ENCODE assay signal across 13 cellular contexts in genomic region chr5:58457040-58457439, GRCh38. TPM values are rescaled to one million over a fixed set of nuclear protein-coding genes. Genes with fewer than 3 reads are reported as not detected.
DNase-seq lines count a peak whose midpoint lies in the region; ATAC-seq and TF ChIP-seq lines count a peak whose summit lies in the region.
"Had no signal": no experiment of that assay in that cellular context is flagged by ENCODE, and none has a peak within 500 bp of the region (broad histone marks: within the 10 kb centered on the region; RNA-seq: fewer than 3 reads in every experiment).

No MANE protein-coding gene starts in this region.

- H3K27me3 ChIP-seq in MG63 (no peaks in the 10 kb centered on the region), dorsolateral prefrontal cortex (no peaks in the 10 kb centered on the region), tibial artery (no peaks in the 10 kb centered on the region), neural progenitor cell (peaks cover 17% of the 10 kb centered on the region)

- H4K20me1 ChIP-seq in neural progenitor cell (ENCODE audit: low read depth) = no peaks in the 10 kb centered on the region

- DNase-seq in MG63 (no peak), dorsolateral prefrontal cortex (no peak), lung microvascular endothelial cell (ENCODE audit: low read depth in 2 of 2) (peak; percentile 42 to 52), tibial artery (no peak), KBM-7 (no peak), NCI-H524 (lab: John Stamatoyannopoulos, UW) (no peak), neural progenitor cell (ENCODE audit: low spot score) (no peak)
- DNase-seq: DMS79 treated with DMSO at 0.1 percent for 48 hours; immature natural killer cell; NCI-H1694; stimulated activated CD4-positive, alpha-beta T cell treated with anti-CD3 and anti-CD28 coated beads, Interleukin-12 subunit alpha, Interleukin-12 subunit beta, amount 100 ng/mL, for 4 hours had no signal

- H3K9me3 ChIP-seq in MG63 = no peaks in the 10 kb centered on the region
- no peaks in the 10 kb centered on the region for H3K9me3 ChIP-seq in tibial artery
- H3K9me3 ChIP-seq in neural progenitor cell (ENCODE audit: low read depth) = no peaks in the 10 kb centered on the region

- peaks cover 0 to 36% (median 9%) of the 10 kb centered on the region in 4 donors for H3K4me1 ChIP-seq in tibial artery
- peaks cover 3% of the 10 kb centered on the region for H3K4me1 ChIP-seq in neural progenitor cell

- intact Hi-C loops in dorsolateral prefrontal cortex (cut with DNase I) (loop anchor here in 1 of 2 donors (5.0 kb wide), 1 partner anchor 300 kb away; no protein-coding TSS in a partner anchor), tibial artery (cut with DNase I; ENCODE audit: low total_unique reads) (no loop called here)

- H3K9me3 Mint-ChIP-seq in neural progenitor cell = no peaks in the 10 kb centered on the region
- H3K9me3 Mint-ChIP-seq: activated T-helper 1 cell treated with anti-CD3 and anti-CD28 coated beads, Interleukin-12 subunit alpha, Interleukin-12 subunit beta, Interleukin-2, Interleukin-4 antibody, amounts not matched to agents 30 ng/mL and 10 ng/mL and 1 ng/mL, durations not matched to agents 14 hours and 24 hours and 36 hours; immature natural killer cell had no signal

- TF ChIP-seq CTCF in dorsolateral prefrontal cortex (IDR thresholded peaks at IDR 0.05 in 54 of 56, conservative IDR thresholded peaks at IDR 0.05 in 2 of 56; ENCODE audit: low read depth in 1 of 56, partially characterized antibody in 56 of 56) = no peak
- no peak for TF ChIP-seq CTCF in tibial artery (IDR thresholded peaks at IDR 0.05)
- TF ChIP-seq CTCF in neural progenitor cell (IDR thresholded peaks at IDR 0.05) = no peak

- H3K4me2 ChIP-seq in neural progenitor cell = no peak overlapping the region

- H3K27me3 Mint-ChIP-seq in neural progenitor cell (ENCODE audit: insufficient read depth, low read depth) = peaks cover 5% of the 10 kb centered on the region

- H3F3A ChIP-seq in neural progenitor cell (ENCODE audit: low read depth) = no peaks in the 10 kb centered on the region

- in situ Hi-C loops in KBM-7 (cut with MboI; ENCODE audit: low pct_unique_long_range_greater_than_20kb, low sequenced_read_pairs) = loop anchor here (25.0 kb wide), 1 partner anchor 1145 kb away; no protein-coding TSS in a partner anchor

- peak overlapping the region; percentile 94 for H3K4me3 ChIP-seq in MG63
- peak overlapping the region in 58 of 59 donors; percentile 9 to 98 (median 86) for H3K4me3 ChIP-seq in dorsolateral prefrontal cortex
- peak overlapping the region; percentile 57 to 85 for H3K4me3 ChIP-seq in tibial artery
- H3K4me3 ChIP-seq in neural progenitor cell = no peak overlapping the region

- no peak overlapping the region for H3K9ac ChIP-seq in neural progenitor cell

- H3K36me3 Mint-ChIP-seq in neural progenitor cell = peaks cover 24% of the 10 kb centered on the region

- H3K79me2 ChIP-seq in neural progenitor cell (ENCODE audit: low read depth) = no peaks in the 10 kb centered on the region

- no peak for ATAC-seq in HG02571 (IDR thresholded peaks at IDR 0.05; ENCODE audit: unreplicated experiment)

- H3K27ac ChIP-seq in dorsolateral prefrontal cortex (peak overlapping the region in 40 of 59 donors; percentile 8 to 98 (median 58)), tibial artery (peak overlapping the region in 1 of 2 donors; percentile 5), neural progenitor cell (no peak overlapping the region)

- H3K36me3 ChIP-seq in MG63 = peaks cover 73% of the 10 kb centered on the region
- peaks cover 12 to 38% (median 25%) of the 10 kb centered on the region in 3 donors for H3K36me3 ChIP-seq in tibial artery
- no peaks in the 10 kb centered on the region for H3K36me3 ChIP-seq in neural progenitor cell

- H3K27ac Mint-ChIP-seq in neural progenitor cell = no peak overlapping the region
- H3K27ac Mint-ChIP-seq: activated T-helper 1 cell treated with anti-CD3 and anti-CD28 coated beads, Interleukin-12 subunit alpha, Interleukin-12 subunit beta, Interleukin-2, Interleukin-4 antibody, amounts not matched to agents 30 ng/mL and 10 ng/mL and 1 ng/mL, durations not matched to agents 14 hours and 24 hours and 36 hours; immature natural killer cell had no signal

- no peak overlapping the region for H2AFZ ChIP-seq in neural progenitor cell (replicated peaks)

- peaks cover 3% of the 10 kb centered on the region for H3K4me1 Mint-ChIP-seq in neural progenitor cell

- H3K4me3 Mint-ChIP-seq in neural progenitor cell = no peak overlapping the region
- H3K4me3 Mint-ChIP-seq: activated T-helper 1 cell treated with anti-CD3 and anti-CD28 coated beads, Interleukin-12 subunit alpha, Interleukin-12 subunit beta, Interleukin-2, Interleukin-4 antibody, amounts not matched to agents 30 ng/mL and 10 ng/mL and 1 ng/mL, durations not matched to agents 14 hours and 24 hours and 36 hours; immature natural killer cell had no signal

RNA-seq across cellular contexts. Expression of gene PLK2, which starts 2.8 kb away (rescaled TPM):
- total RNA-seq in MG63 (2014; rRNA removed; shearing (Covaris generic); ENCODE audit: low replicate concordance) = 445 and 575 TPM in 2 replicates
- total RNA-seq in dorsolateral prefrontal cortex (100 to 1,000 TPM in 87 of 120 experiments, 10 to 100 TPM in 33; 28.8 to 210 (median 124) TPM), lung microvascular endothelial cell (546 and 594 TPM in 2 replicates), neural progenitor cell (ENCODE audit: low replicate concordance) (10.1 and 22.5 TPM in 2 replicates)

RNA-seq across cellular contexts. Expression of gene GAPT, which starts 34.2 kb away (rescaled TPM):
- not detected in 2 replicates for total RNA-seq in MG63 (2014; rRNA removed; shearing (Covaris generic); ENCODE audit: low replicate concordance)
- total RNA-seq in dorsolateral prefrontal cortex (1 to 10 TPM in 37 of 120 experiments, under 1 TPM in 56, not detected in 27; 0.13 to 3.9 (median 0.82) TPM), lung microvascular endothelial cell (not detected in 2 replicates), neural progenitor cell (ENCODE audit: low replicate concordance) (not detected in 2 replicates)
- total RNA-seq: activated T-helper 1 cell treated with anti-CD3 and anti-CD28 coated beads, Interleukin-12 subunit alpha, Interleukin-12 subunit beta, Interleukin-2, Interleukin-4 antibody, amounts not matched to agents 30 ng/mL and 10 ng/mL and 1 ng/mL, durations not matched to agents 14 hours and 24 hours and 36 hours had no signal

Comparison
In these comparisons a context has a peak if more than half of its experiments do, and no peak if none do; other contexts are left out.
1. DNase-seq: peak in lung microvascular endothelial cell (2 of 2); none in MG63 (single experiment), dorsolateral prefrontal cortex (0 of 10), tibial artery (0 of 2), KBM-7 (single experiment), NCI-H524 (0 of 2) and neural progenitor cell (single experiment).